Comparison of ENCODE assay signal across 9 cellular contexts in genomic region chr11:128695539-128696221, GRCh38. TPM values are rescaled to one million over a fixed set of nuclear protein-coding genes. Genes with fewer than 3 reads are reported as not detected.
DNase-seq lines count a peak whose midpoint lies in the region; ATAC-seq and TF ChIP-seq lines count a peak whose summit lies in the region.
"Had no signal": no experiment of that assay in that cellular context is flagged by ENCODE, and none has a peak within 500 bp of the region (broad histone marks: within the 10 kb centered on the region; RNA-seq: fewer than 3 reads in every experiment).

No MANE protein-coding gene starts in this region.

- peaks cover 69% of the 10 kb centered on the region for H3K4me1 Mint-ChIP-seq in endothelial cell (ENCODE audit: unreplicated experiment)
- peaks cover 23% of the 10 kb centered on the region for H3K4me1 Mint-ChIP-seq in neural progenitor cell

- TF ChIP-seq CTCF in GM12865 (IDR thresholded peaks at IDR 0.05; ENCODE audit: insufficient read depth, low read depth, low read length, missing control alignments) (no peak), endothelial cell (IDR thresholded peaks at IDR 0.05; ENCODE audit: unreplicated experiment) (no peak), neural progenitor cell (IDR thresholded peaks at IDR 0.05) (no peak)

- peaks cover 28% of the 10 kb centered on the region for H3K27me3 Mint-ChIP-seq in endothelial cell (ENCODE audit: unreplicated experiment)
- H3K27me3 Mint-ChIP-seq in neural progenitor cell (ENCODE audit: insufficient read depth, low read depth) = peaks cover 60% of the 10 kb centered on the region

- ATAC-seq in HG02610 (IDR thresholded peaks at IDR 0.05; ENCODE audit: unreplicated experiment) = peak; percentile 43

- H3K36me3 Mint-ChIP-seq in endothelial cell (ENCODE audit: low read depth, unreplicated experiment) (peaks cover 65% of the 10 kb centered on the region), neural progenitor cell (no peaks in the 10 kb centered on the region)

- H4K20me1 ChIP-seq in neural progenitor cell (ENCODE audit: low read depth) = peaks cover 32% of the 10 kb centered on the region

- no peaks in the 10 kb centered on the region for H3K79me2 ChIP-seq in neural progenitor cell (ENCODE audit: low read depth)

- H3K27me3 ChIP-seq in SJCRH30 (no peaks in the 10 kb centered on the region), neural progenitor cell (peaks cover 100% of the 10 kb centered on the region)

- peak overlapping the region; percentile 99 for H3K4me3 Mint-ChIP-seq in endothelial cell (ENCODE audit: unreplicated experiment)
- peak overlapping the region; percentile 80 for H3K4me3 Mint-ChIP-seq in neural progenitor cell

- peak overlapping the region; percentile 97 for H3K27ac Mint-ChIP-seq in endothelial cell (ENCODE audit: unreplicated experiment)
- H3K27ac Mint-ChIP-seq in neural progenitor cell = no peak overlapping the region

- H3K9ac ChIP-seq in neural progenitor cell = no peak overlapping the region

- peak overlapping the region; percentile 76 for H3K4me2 ChIP-seq in neural progenitor cell

- H3K4me1 ChIP-seq in SJCRH30 (no peaks in the 10 kb centered on the region; the same call in 1 of the 2 replicates), neural progenitor cell (peaks cover 29% of the 10 kb centered on the region)

- no peaks in the 10 kb centered on the region for H3K9me3 Mint-ChIP-seq in endothelial cell (ENCODE audit: unreplicated experiment)
- peaks cover 2% of the 10 kb centered on the region for H3K9me3 Mint-ChIP-seq in neural progenitor cell

- peaks cover 6% of the 10 kb centered on the region for H3F3A ChIP-seq in neural progenitor cell (ENCODE audit: low read depth)

- H2AFZ ChIP-seq in neural progenitor cell (replicated peaks) = no peak overlapping the region

- H3K27ac ChIP-seq in SJCRH30 (no peak overlapping the region; the same call in 1 of the 2 replicates), neural progenitor cell (no peak overlapping the region)
- H3K27ac ChIP-seq: SK-N-MC had no signal

- H3K4me3 ChIP-seq in GM12865 (ENCODE audit: low read depth, low read length) (peak overlapping the region; percentile 68), SJCRH30 (peak overlapping the region; percentile 69), neural progenitor cell (peak overlapping the region; percentile 53)
- H3K4me3 ChIP-seq: SK-N-MC had no signal

- H3K36me3 ChIP-seq in SJCRH30 = no peaks in the 10 kb centered on the region
- no peaks in the 10 kb centered on the region for H3K36me3 ChIP-seq in neural progenitor cell

- DNase-seq in GM12865 (ENCODE audit: low read depth) (peak; percentile 66), SJCRH30 (no peak), endothelial cell (ENCODE audit: low spot score) (no peak), neural progenitor cell (ENCODE audit: low spot score) (no peak), retina (no peak), OCI-M2 (lab: John Stamatoyannopoulos, UW; ENCODE audit: unreplicated experiment) (no peak), DMS114 treated with DMSO at 0.1 percent for 48 hours (lab: John Stamatoyannopoulos, UW; ENCODE audit: unreplicated experiment) (no peak)

- H3K9me3 ChIP-seq in SJCRH30 (replicated peaks) = no peaks in the 10 kb centered on the region
- no peaks in the 10 kb centered on the region for H3K9me3 ChIP-seq in neural progenitor cell (ENCODE audit: low read depth)

RNA-seq across cellular contexts. Expression of gene FLI1, which starts 1.8 kb away (rescaled TPM):
- total RNA-seq in SJCRH30 (2014; rRNA removed; shearing (Covaris generic)) = 3.2 and 4.1 TPM in 2 replicates
- total RNA-seq in endothelial cell (ENCODE audit: unreplicated experiment) (271 TPM), neural progenitor cell (ENCODE audit: low replicate concordance) (not detected in 2 replicates)

Comparison
In these comparisons a context has a peak if more than half of its experiments do, and no peak if none do; other contexts are left out.
1. RNA of gene FLI1, which starts 1.8 kb away (total RNA-seq): 271 TPM in endothelial cell (single experiment); 3.2 to 4.1 TPM in SJCRH30 and not detected in neural progenitor cell; every median in the first group is over 10 times any median in the second.
2. Peak in every context shown above with its lines, with median percentiles within 50 percentile points of each other: H3K4me3 ChIP-seq.